In the genomic region with DNA sequence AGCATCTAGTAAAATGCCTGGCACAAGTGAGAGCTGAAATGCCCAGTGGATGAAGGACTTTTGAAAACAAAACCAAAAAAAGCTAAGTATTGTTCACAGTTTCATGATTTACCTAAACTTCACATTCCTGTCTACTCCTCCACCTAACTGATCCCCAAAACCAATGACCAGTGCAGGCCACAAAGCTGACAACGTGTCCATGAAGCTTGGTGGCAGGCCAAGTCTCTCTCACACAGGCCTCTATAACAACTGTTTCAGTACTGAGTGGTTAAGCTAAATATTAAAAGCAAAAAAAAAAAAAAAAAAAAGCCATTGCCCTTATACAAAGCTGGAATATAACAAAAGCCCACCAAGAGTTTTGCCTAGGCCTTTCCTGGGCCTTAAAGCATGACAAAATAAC, we compare ENCODE assay signal across 17 cellular contexts. TPM values are rescaled to one million over a fixed set of nuclear protein-coding genes. Genes with fewer than 3 reads are reported as not detected.
DNase-seq lines count a peak whose midpoint lies in the region; ATAC-seq and TF ChIP-seq lines count a peak whose summit lies in the region.
"Had no signal": no experiment of that assay in that cellular context is flagged by ENCODE, and none has a peak within 500 bp of the region (broad histone marks: within the 10 kb centered on the region; RNA-seq: fewer than 3 reads in every experiment).

No MANE protein-coding gene starts in this region.

- H3K27me3 ChIP-seq in left ventricle myocardium inferior (ENCODE audit: low read depth) = no peaks in the 10 kb centered on the region
- H3K27me3 ChIP-seq: upper lobe of left lung had no signal

- H3K4me3 Mint-ChIP-seq in T-helper 17 cell (no peak overlapping the region), mesothelial cell of epicardium (no peak overlapping the region), type B pancreatic cell (no peak overlapping the region)
- no peak overlapping the region for H3K4me3 Mint-ChIP-seq in stimulated activated naive B cell treated with anti-CD40 and anti-IgM and Interleukin-4, amounts not matched to agents 10 μg/mL and 1 μg/mL and 100 μg/mL, for 72 hours
- H3K4me3 Mint-ChIP-seq: activated naive CD4-positive, alpha-beta T cell treated with anti-CD3 and anti-CD28 coated beads, Interleukin-2, amount 10 ng/mL, durations not matched to agents 7 days and 5 days had no signal

- H3K4me1 ChIP-seq in left ventricle myocardium inferior = peaks cover 99% of the 10 kb centered on the region

- H3K9me3 Mint-ChIP-seq in mesothelial cell of epicardium (no peaks in the 10 kb centered on the region), type B pancreatic cell (no peaks in the 10 kb centered on the region)
- no peaks in the 10 kb centered on the region for H3K9me3 Mint-ChIP-seq in stimulated activated naive B cell treated with anti-CD40 and anti-IgM and Interleukin-4, amounts not matched to agents 10 μg/mL and 1 μg/mL and 100 μg/mL, for 72 hours
- H3K9me3 Mint-ChIP-seq: activated naive CD4-positive, alpha-beta T cell treated with anti-CD3 and anti-CD28 coated beads, Interleukin-2, amount 10 ng/mL, durations not matched to agents 7 days and 5 days had no signal

- no peak overlapping the region for H3K4me3 ChIP-seq in left ventricle myocardium inferior
- H3K4me3 ChIP-seq: lung, upper lobe of left lung had no signal

- no peaks in the 10 kb centered on the region for H3K9me3 ChIP-seq in left ventricle myocardium inferior (replicated peaks)
- H3K9me3 ChIP-seq in T-helper 17 cell (ENCODE audit: control insufficient read depth, low read length, poor library complexity, severe bottlenecking) = no peaks in the 10 kb centered on the region
- H3K9me3 ChIP-seq: upper lobe of left lung had no signal

- intact Hi-C loops in left ventricle myocardium inferior (cut with micrococcal nuclease) (no loop called here), left cardiac atrium (cut with DNase I) (no loop called here)

- no peak for TF ChIP-seq CTCF in left ventricle myocardium inferior (IDR thresholded peaks at IDR 0.05; ENCODE audit: borderline replicate concordance)
- no peak for TF ChIP-seq CTCF in mesothelial cell of epicardium (IDR thresholded peaks at IDR 0.05; ENCODE audit: unreplicated experiment)
- TF ChIP-seq CTCF in type B pancreatic cell (conservative IDR thresholded peaks at IDR 0.05) = no peak

- H3K27ac ChIP-seq in left ventricle myocardium inferior (replicated peaks) = peak overlapping the region; percentile 63
- H3K27ac ChIP-seq: upper lobe of left lung had no signal

- ATAC-seq in left cardiac atrium = no peak
- ATAC-seq in T-helper 17 cell = no peak
- no peak for ATAC-seq in stimulated activated naive B cell treated with anti-CD40 and anti-IgM and Interleukin-4, amounts not matched to agents 10 μg/mL and 1 μg/mL and 100 μg/mL, for 72 hours (replicated peaks)
- ATAC-seq: esophagus mucosa had no signal

- H3K27ac Mint-ChIP-seq in T-helper 17 cell (peak overlapping the region; percentile 96), mesothelial cell of epicardium (peak overlapping the region; percentile 97), type B pancreatic cell (peak overlapping the region; percentile 63)
- H3K27ac Mint-ChIP-seq in stimulated activated naive B cell treated with anti-CD40 and anti-IgM and Interleukin-4, amounts not matched to agents 10 μg/mL and 1 μg/mL and 100 μg/mL, for 72 hours = no peak overlapping the region

- no peak for DNase-seq in left ventricle myocardium inferior
- DNase-seq in left cardiac atrium = no peak
- no peak for DNase-seq in T-helper 17 cell
- no peak for DNase-seq in mesothelial cell of epicardium (ENCODE audit: low spot score in 2 of 2, unreplicated experiment in 2 of 2)
- no peak for DNase-seq in type B pancreatic cell (ENCODE audit: extremely low spot score, unreplicated experiment)
- no peak for DNase-seq in stimulated activated naive B cell treated with anti-CD40 and anti-IgM and Interleukin-4, amounts not matched to agents 10 μg/mL and 1 μg/mL and 100 μg/mL, for 72 hours
- no peak for DNase-seq in NCI-H2081 (lab: John Stamatoyannopoulos, UW)
- DNase-seq in COLO668 (lab: John Stamatoyannopoulos, UW; ENCODE audit: unreplicated experiment) = no peak
- DNase-seq: activated CD4-positive, alpha-beta T cell treated with anti-CD3 and anti-CD28 coated beads, Interleukin-2, amount 50 U/mL, for 48 hours; activated naive CD4-positive, alpha-beta T cell treated with anti-CD3 and anti-CD28 coated beads, Interleukin-2, amount 10 ng/mL, durations not matched to agents 7 days and 5 days; DMS 273 treated with DMSO at 0.1 percent for 48 hours; NCI-H146; NCI-H526 treated with DMSO at 0.1 percent for 48 hours; T1000; upper lobe of left lung had no signal

- no peaks in the 10 kb centered on the region for H3K27me3 Mint-ChIP-seq in T-helper 17 cell
- H3K27me3 Mint-ChIP-seq in mesothelial cell of epicardium (ENCODE audit: low read depth) = no peaks in the 10 kb centered on the region
- H3K27me3 Mint-ChIP-seq in type B pancreatic cell = no peaks in the 10 kb centered on the region
- H3K27me3 Mint-ChIP-seq in stimulated activated naive B cell treated with anti-CD40 and anti-IgM and Interleukin-4, amounts not matched to agents 10 μg/mL and 1 μg/mL and 100 μg/mL, for 72 hours = no peaks in the 10 kb centered on the region
- H3K27me3 Mint-ChIP-seq: activated naive CD4-positive, alpha-beta T cell treated with anti-CD3 and anti-CD28 coated beads, Interleukin-2, amount 10 ng/mL, durations not matched to agents 7 days and 5 days had no signal

- H3K36me3 Mint-ChIP-seq in T-helper 17 cell (ENCODE audit: low read depth) (peaks cover 7% of the 10 kb centered on the region), mesothelial cell of epicardium (peaks cover 5% of the 10 kb centered on the region), type B pancreatic cell (peaks cover 17% of the 10 kb centered on the region)
- peaks cover 21 to 36% of the 10 kb centered on the region in 2 donors for H3K36me3 Mint-ChIP-seq in stimulated activated naive B cell treated with anti-CD40 and anti-IgM and Interleukin-4, amounts not matched to agents 10 μg/mL and 1 μg/mL and 100 μg/mL, for 72 hours

- H3K4me1 Mint-ChIP-seq in T-helper 17 cell = peaks cover 79% of the 10 kb centered on the region
- peaks cover 57% of the 10 kb centered on the region for H3K4me1 Mint-ChIP-seq in mesothelial cell of epicardium
- peaks cover 74% of the 10 kb centered on the region for H3K4me1 Mint-ChIP-seq in type B pancreatic cell (ENCODE audit: unreplicated experiment)
- peaks cover 65 to 100% of the 10 kb centered on the region in 2 donors for H3K4me1 Mint-ChIP-seq in stimulated activated naive B cell treated with anti-CD40 and anti-IgM and Interleukin-4, amounts not matched to agents 10 μg/mL and 1 μg/mL and 100 μg/mL, for 72 hours

- no peaks in the 10 kb centered on the region for H3K36me3 ChIP-seq in left ventricle myocardium inferior
- H3K36me3 ChIP-seq: upper lobe of left lung had no signal

RNA-seq across cellular contexts. Expression of gene STK24, which starts 36.4 kb away (rescaled TPM):
- total RNA-seq in left ventricle myocardium inferior (66.2 TPM), left cardiac atrium (10 to 100 TPM; 57.6 to 62.2 TPM), T-helper 17 cell (100 to 1,000 TPM; 134 to 163 TPM), mesothelial cell of epicardium (85.4 to 92.1 TPM (median 88.4 TPM) in 3 replicates), type B pancreatic cell (ENCODE audit: low replicate concordance) (121 and 180 TPM in 2 replicates)
